In genomic region chr2:200483729-200484198, GRCh38 we compare ENCODE assay signal across 8 cellular contexts. TPM values are rescaled to one million over a fixed set of nuclear protein-coding genes. Genes with fewer than 3 reads are reported as not detected.
A peak's percentile ranks its signal among the peaks of the same experiment; 100 is the strongest.
DNase-seq lines count a peak whose midpoint lies in the region; ATAC-seq and TF ChIP-seq lines count a peak whose summit lies in the region.

No MANE protein-coding gene starts in this region.

- no peaks in the 10 kb centered on the region for H3K9me3 Mint-ChIP-seq in activated naive CD8-positive, alpha-beta T cell treated with anti-CD3 and anti-CD28 coated beads, Interleukin-2, amount 50 U/mL, for 24 hours

- CTCF ChIA-PET in A673 (lab: Charles Lee): interaction anchor here (1.1 to 1.3 kb wide), 3 partner anchors 220 to 499 kb away, joined by 3 to 10 read pairs (median 4); no protein-coding TSS in a partner anchor

- no peaks in the 10 kb centered on the region for H3K36me3 Mint-ChIP-seq in activated naive CD8-positive, alpha-beta T cell treated with anti-CD3 and anti-CD28 coated beads, Interleukin-2, amount 50 U/mL, for 24 hours (ENCODE audit: low read depth)

- H3K4me1 ChIP-seq in A673 (ENCODE audit: insufficient read depth, low read length, poor library complexity, severe bottlenecking): no peaks in the 10 kb centered on the region

- H3K9me3 ChIP-seq in A673 (ENCODE audit: low read depth, low read length, poor library complexity, severe bottlenecking): no peaks in the 10 kb centered on the region

- no peaks in the 10 kb centered on the region for H3K27me3 ChIP-seq in A673 (replicated peaks; ENCODE audit: insufficient read depth, low read depth, low read length, poor library complexity)

- intact Hi-C loops in A673 (cut with micrococcal nuclease; ENCODE audit: unreplicated experiment): loop anchor here (5.0 kb wide), 1 partner anchor 176 kb away; the partner anchor contains the start of gene SPATS2L
- intact Hi-C loops in sciatic nerve (cut with DNase I): loop anchor here (5.0 kb wide), 1 partner anchor 501 kb away; no protein-coding TSS in a partner anchor

- no peaks in the 10 kb centered on the region for H3K4me1 Mint-ChIP-seq in activated naive CD8-positive, alpha-beta T cell treated with anti-CD3 and anti-CD28 coated beads, Interleukin-2, amount 50 U/mL, for 24 hours

- H3K27ac Mint-ChIP-seq in activated naive CD8-positive, alpha-beta T cell treated with anti-CD3 and anti-CD28 coated beads, Interleukin-2, amount 50 U/mL, for 24 hours: no peak overlapping the region

- TF ChIP-seq CTCF in A673 (conservative IDR thresholded peaks at IDR 0.05; ENCODE audit: low read depth, low read length): peak; percentile 59
- peak; percentile 82 for TF ChIP-seq CTCF in GM12872 (IDR thresholded peaks at IDR 0.05; ENCODE audit: insufficient read depth, low read depth, low read length)

- H3K4me3 ChIP-seq in A673 (ENCODE audit: low read depth, low read length, poor library complexity, severe bottlenecking): no peak overlapping the region

- ATAC-seq in HG02759 (IDR thresholded peaks at IDR 0.05; ENCODE audit: unreplicated experiment): peak; percentile 60
- ATAC-seq in activated naive CD8-positive, alpha-beta T cell treated with anti-CD3 and anti-CD28 coated beads, Interleukin-2, amount 50 U/mL, for 24 hours: peak; percentile 50
- ATAC-seq in sciatic nerve: no peak

- H3K36me3 ChIP-seq in A673 (ENCODE audit: insufficient read depth, low read length, poor library complexity, severe bottlenecking): no peaks in the 10 kb centered on the region

- POLR2A ChIA-PET in A673 (lab: Charles Lee; ENCODE audit: low non-redundant PET): no interaction called here

- BruUV-seq in A673 (replicated peaks; lab: Mats Ljungman, UMichigan): no TSS peak

- no peak overlapping the region for H3K27ac ChIP-seq in A673 (ENCODE audit: low read depth, low read length, poor library complexity, severe bottlenecking)

- H3K27me3 Mint-ChIP-seq in activated naive CD8-positive, alpha-beta T cell treated with anti-CD3 and anti-CD28 coated beads, Interleukin-2, amount 50 U/mL, for 24 hours: no peaks in the 10 kb centered on the region

- H3K4me3 Mint-ChIP-seq in activated naive CD8-positive, alpha-beta T cell treated with anti-CD3 and anti-CD28 coated beads, Interleukin-2, amount 50 U/mL, for 24 hours: no peak overlapping the region

- DNase-seq in A673 (ENCODE audit: low spot score) (peak; percentile 40), NCI-H2081 treated with DMSO at 0.1 percent for 48 hours (lab: John Stamatoyannopoulos, UW) (peak; percentile 20), lung microvascular endothelial cell (ENCODE audit: low read depth in 2 of 2) (peak; percentile 28 to 40), sciatic nerve (ENCODE audit: low spot score) (no peak), GM19238 (ENCODE audit: insufficient read length, low spot score) (no peak)
- peak; percentile 17 for DNase-seq in activated naive CD8-positive, alpha-beta T cell treated with anti-CD3 and anti-CD28 coated beads, Interleukin-2, amount 50 U/mL, for 24 hours

RNA-seq across cellular contexts. Expression of gene KCTD18, which starts 26.1 kb away (rescaled TPM):
- 12.2 and 15.6 TPM in 2 replicates for total RNA-seq in A673 (2021)
- 7.2 and 7.9 TPM in 2 replicates for total RNA-seq in lung microvascular endothelial cell
- 13.0 TPM for total RNA-seq in sciatic nerve

RNA-seq across cellular contexts. Expression of gene SGO2, which starts 42.2 kb away (rescaled TPM):
- total RNA-seq in A673 (2021) (35.2 and 37.3 TPM in 2 replicates), lung microvascular endothelial cell (2.0 and 3.3 TPM in 2 replicates), sciatic nerve (2.6 TPM)

Comparison
In these comparisons a context has a peak if more than half of its experiments do, and no peak if none do; other contexts are left out.
1. DNase-seq: peak in A673 (single experiment), NCI-H2081 treated with DMSO at 0.1 percent for 48 hours (single experiment), activated naive CD8-positive, alpha-beta T cell treated with anti-CD3 and anti-CD28 coated beads, Interleukin-2, amount 50 U/mL, for 24 hours (single experiment) and lung microvascular endothelial cell (2 of 2); none in sciatic nerve (single experiment) and GM19238 (single experiment).